ENCODE assay signal across 8 cellular contexts in genomic region chr11:66388746-66389386, GRCh38. TPM values are rescaled to one million over a fixed set of nuclear protein-coding genes. Genes with fewer than 3 reads are reported as not detected.
A peak's percentile ranks its signal among the peaks of the same experiment; 100 is the strongest.
DNase-seq lines count a peak whose midpoint lies in the region; ATAC-seq and TF ChIP-seq lines count a peak whose summit lies in the region.

No MANE protein-coding gene starts in this region.

- ATAC-seq in WTC11: peak; percentile 79
- ATAC-seq in HG03469 (IDR thresholded peaks at IDR 0.05; ENCODE audit: unreplicated experiment): no peak

- no peaks in the 10 kb centered on the region for H3K36me3 ChIP-seq in liver (ENCODE audit: control insufficient read depth in 4 of 4, insufficient read depth in 3 of 4, low read depth in 1 of 4, low read length in 3 of 4)

- CTCF ChIA-PET in WTC11 (lab: Charles Lee): interaction anchor here (0.5 to 3.5 kb wide), 47 partner anchors 10 to 872 kb away, joined by 3 to 45 read pairs (median 5); partner anchors contain the start of genes DPP3, MRPL11, NPAS4 and PELI3

- peaks cover 18% of the 10 kb centered on the region for H3K27me3 Mint-ChIP-seq in WTC11 (ENCODE audit: low read depth)

- H3K4me1 Mint-ChIP-seq in WTC11: peaks cover 6% of the 10 kb centered on the region; the same call in 1 of the 2 replicates

- DNase-seq in A172 (ENCODE audit: low spot score) (peak; percentile 55), GM13977 (ENCODE audit: low spot score) (peak; percentile 59), NCI-H226 (peak; percentile 61), WTC11 (ENCODE audit: low spot score) (peak; percentile 89)
- DNase-seq in central memory CD4-positive, alpha-beta T cell: peak; percentile 56
- DNase-seq in stimulated activated CD8-positive, alpha-beta memory T cell treated with anti-CD3 and anti-CD28 coated beads, Interleukin-12 subunit alpha, Interleukin-12 subunit beta, amount 100 ng/mL, for 4 hours (ENCODE audit: low read depth): peak; percentile 33

- H3K27ac ChIP-seq in liver (ENCODE audit: low read depth in 1 of 2, low read length in 2 of 2): no peak overlapping the region

- no peaks in the 10 kb centered on the region for H3K9me3 ChIP-seq in liver (ENCODE audit: control insufficient read depth in 4 of 4, low read length in 3 of 4)

- no peak overlapping the region for H3K9ac ChIP-seq in liver (ENCODE audit: low read depth in 1 of 2, low read length in 2 of 2)

- peak; percentile 72 to 74 for TF ChIP-seq RAD21 in liver (IDR thresholded peaks at IDR 0.05)

- H3K36me3 Mint-ChIP-seq in WTC11: no peaks in the 10 kb centered on the region

- 34% methylated on average over 8 of the region's 8 CpGs for WGBS in liver

- H3K4me3 Mint-ChIP-seq in WTC11: no peak overlapping the region

- peaks cover 0 to 5% (median under 1%) of the 10 kb centered on the region in 4 donors for H3K4me1 ChIP-seq in liver (ENCODE audit: control insufficient read depth in 4 of 4, insufficient read depth in 4 of 4, low read length in 3 of 4)

- in situ Hi-C loops in GM13977 (cut with MboI; ENCODE audit: low pct_unique_long_range_greater_than_20kb, low sequenced_read_pairs, unreplicated experiment): no loop called here

- no peaks in the 10 kb centered on the region for H3K27me3 ChIP-seq in liver (ENCODE audit: control insufficient read depth in 4 of 4, insufficient read depth in 4 of 4, low read length in 3 of 4)

- H3K9me3 Mint-ChIP-seq in WTC11: no peaks in the 10 kb centered on the region

- no peak overlapping the region for H3K27ac Mint-ChIP-seq in WTC11

- TF ChIP-seq CTCF in GM13977 (IDR thresholded peaks at IDR 0.05; ENCODE audit: extremely low read depth, insufficient read depth, missing control alignments): peak; percentile 78
- peak; percentile 65; the same call in 1 of the 2 replicates for TF ChIP-seq CTCF in WTC11 (IDR thresholded peaks at IDR 0.05)
- peak; percentile 61 for TF ChIP-seq CTCF in liver (IDR thresholded peaks at IDR 0.05; ENCODE audit: low read depth, low read length, missing input control)

- H3K4me3 ChIP-seq in liver (ENCODE audit: low read depth in 1 of 3, low read length in 3 of 3): no peak overlapping the region

- POLR2A ChIA-PET in WTC11 (lab: Charles Lee): interaction anchor here (0.6 to 1.4 kb wide), 6 partner anchors 13 to 271 kb away, joined by 3 to 8 read pairs (median 4); partner anchors contain the start of gene RBM4

TF ChIP-seq in WTC11, 78 proteins besides CTCF, POLR2A, EP300 and RAD21:
- TF ChIP-seq ZNF263 (CRISPR knock-in tag; IDR thresholded peaks at IDR 0.05; ENCODE audit: low read depth) (no peak), TEAD4 (CRISPR knock-in tag; IDR thresholded peaks at IDR 0.05) (no peak), NR1H2 (CRISPR knock-in tag; IDR thresholded peaks at IDR 0.05) (no peak), ZNF416 (CRISPR knock-in tag; IDR thresholded peaks at IDR 0.05) (no peak), MAX (CRISPR knock-in tag; IDR thresholded peaks at IDR 0.05) (peak; percentile 25; the same call in 1 of the 2 replicates), FOXP4 (CRISPR knock-in tag; IDR thresholded peaks at IDR 0.05) (0 out of 2 replicates have a peak, but pooled peaks have one; percentile 23)

TF ChIP-seq in liver, 16 proteins besides CTCF, POLR2A, EP300 and RAD21:
- no peak for TF ChIP-seq ATF3 (IDR thresholded peaks at IDR 0.05)
- no peak for TF ChIP-seq GABPA (IDR thresholded peaks at IDR 0.05 in 1 of 2, conservative IDR thresholded peaks at IDR 0.05 in 1 of 2)
- TF ChIP-seq TAF1 (conservative IDR thresholded peaks at IDR 0.05): no peak
- TF ChIP-seq FOXA2 (IDR thresholded peaks at IDR 0.05): no peak
- TF ChIP-seq ZBTB33 (IDR thresholded peaks at IDR 0.05): no peak
- TF ChIP-seq MAX (IDR thresholded peaks at IDR 0.05): no peak
- TF ChIP-seq SP1 (IDR thresholded peaks at IDR 0.05): no peak
- TF ChIP-seq JUND (IDR thresholded peaks at IDR 0.05): no peak
- TF ChIP-seq HNF4G (IDR thresholded peaks at IDR 0.05): no peak
- no peak for TF ChIP-seq REST (IDR thresholded peaks at IDR 0.05)
- TF ChIP-seq YY1 (IDR thresholded peaks at IDR 0.05): no peak
- no peak for TF ChIP-seq NR2F2 (IDR thresholded peaks at IDR 0.05)
- TF ChIP-seq FOXA1 (IDR thresholded peaks at IDR 0.05): no peak
- no peak for TF ChIP-seq EGR1 (IDR thresholded peaks at IDR 0.05; ENCODE audit: low read depth in 2 of 2)
- no peak for TF ChIP-seq RXRA (IDR thresholded peaks at IDR 0.05)
- TF ChIP-seq HNF4A (conservative IDR thresholded peaks at IDR 0.05): no peak
TF ChIP-seq in liver: peak in this region for 0.

RNA-seq across cellular contexts. Expression of gene SLC29A2, which starts 17.3 kb away (rescaled TPM):
- not detected in 2 replicates for total RNA-seq in A172 (2014; rRNA removed; shearing (Covaris generic))
- total RNA-seq in WTC11 (2021) (30.2 to 36.6 TPM (median 35.3 TPM) in 3 replicates), liver (1 to 10 TPM; 1.5 to 3.3 TPM)
- 1 to 10 TPM; 1.2 to 1.6 TPM for polyA plus RNA-seq in liver

RNA-seq across cellular contexts. Expression of gene NPAS4, which starts 32.0 kb away (rescaled TPM):
- total RNA-seq in A172 (2014; rRNA removed; shearing (Covaris generic)): not detected in 2 replicates
- total RNA-seq in WTC11 (2021): 0.27 to 0.79 TPM (median 0.44 TPM) in 3 replicates
- total RNA-seq in liver: not detected
- polyA plus RNA-seq in liver: under 1 TPM in 1 of 2 donors, not detected in 1; 0.01 TPM

RNA-seq across cellular contexts. Expression of gene B4GAT1, which starts 41.4 kb away (rescaled TPM):
- 47.0 and 54.1 TPM in 2 replicates for total RNA-seq in A172 (2014; rRNA removed; shearing (Covaris generic))
- total RNA-seq in WTC11 (2021) (34.1 to 37.0 TPM (median 36.3 TPM) in 3 replicates), liver (10 to 100 TPM; 17.2 to 20.8 TPM)
- polyA plus RNA-seq in liver: 10 to 100 TPM; 12.0 to 18.1 TPM

RNA-seq across cellular contexts. Expression of gene BRMS1, which starts 44.0 kb away (rescaled TPM):
- total RNA-seq in A172 (2014; rRNA removed; shearing (Covaris generic)): 95.8 and 104 TPM in 2 replicates
- total RNA-seq in WTC11 (2021) (37.0 to 44.5 TPM (median 40.8 TPM) in 3 replicates), liver (10 to 100 TPM; 12.0 to 20.0 TPM)
- polyA plus RNA-seq in liver: 10 to 100 TPM; 20.6 to 24.0 TPM

RNA-seq across cellular contexts. Expression of gene MRPL11, which starts 49.8 kb away (rescaled TPM):
- total RNA-seq in A172 (2014; rRNA removed; shearing (Covaris generic)): 80.0 and 127 TPM in 2 replicates
- 131 to 137 TPM (median 135 TPM) in 3 replicates for total RNA-seq in WTC11 (2021)
- total RNA-seq in liver: 10 to 100 TPM; 18.0 to 24.7 TPM
- 10 to 100 TPM; 39.9 to 45.6 TPM for polyA plus RNA-seq in liver

Comparison
In these comparisons a context has a peak if more than half of its experiments do, and no peak if none do; other contexts are left out.
1. DNase-seq: peak in every context shown above with its lines; median percentile 89 in WTC11; 61 in NCI-H226; 59 in GM13977; 56 in central memory CD4-positive, alpha-beta T cell; 55 in A172; 33 in stimulated activated CD8-positive, alpha-beta memory T cell treated with anti-CD3 and anti-CD28 coated beads, Interleukin-12 subunit alpha, Interleukin-12 subunit beta, amount 100 ng/mL, for 4 hours.